Comparison of ENCODE assay signal across 9 cellular contexts in genomic region chr3:149716984-149717383, GRCh38. TPM values are rescaled to one million over a fixed set of nuclear protein-coding genes. Genes with fewer than 3 reads are reported as not detected.
DNase-seq lines count a peak whose midpoint lies in the region; FAIRE-seq and TF ChIP-seq lines count a peak whose summit lies in the region.
"Had no signal": no experiment of that assay in that cellular context is flagged by ENCODE, and none has a peak within 500 bp of the region (broad histone marks: within the 10 kb centered on the region; RNA-seq: fewer than 3 reads in every experiment).

No MANE protein-coding gene starts in this region.

- H3K4me3 ChIP-seq in GM12865 (ENCODE audit: low read depth, low read length) (peak overlapping the region; percentile 27), OCI-LY1 (ENCODE audit: low read depth, low read length, poor library complexity, severe bottlenecking) (no peak overlapping the region), keratinocyte (ENCODE audit: control insufficient read depth in 2 of 3, extremely low read depth in 1 of 3, insufficient read depth in 2 of 3, low read depth in 1 of 3, low read length in 3 of 3) (no peak overlapping the region), rectal smooth muscle tissue (ENCODE audit: low read length) (peak overlapping the region; percentile 0)

- H3K27ac ChIP-seq in OCI-LY1 (ENCODE audit: low read depth, low read length, poor library complexity, severe bottlenecking) (no peak overlapping the region), keratinocyte (ENCODE audit: control insufficient read depth, insufficient read depth, low read length) (no peak overlapping the region), rectal smooth muscle tissue (ENCODE audit: low read depth, low read length) (no peak overlapping the region)
- H3K27ac ChIP-seq: esophagus squamous epithelium had no signal

- H4K20me1 ChIP-seq in OCI-LY1 (ENCODE audit: insufficient read depth, low read length) (no peaks in the 10 kb centered on the region), keratinocyte (ENCODE audit: control insufficient read depth, extremely low read depth, insufficient read depth, low read length) (no peaks in the 10 kb centered on the region)

- DNase-seq in GM12865 (ENCODE audit: low read depth) (no peak), keratinocyte (ENCODE audit: low read depth, low spot score) (no peak), dermis blood vessel endothelial cell (no peak)
- DNase-seq in central memory CD4-positive, alpha-beta T cell = no peak
- no peak for DNase-seq in activated effector memory CD4-positive, alpha-beta T cell treated with anti-CD3 and anti-CD28 coated beads, Interleukin-2, amount 50 U/mL, for 16 hours
- DNase-seq: esophagus squamous epithelium had no signal

- TF ChIP-seq CTCF in GM12865 (IDR thresholded peaks at IDR 0.05; ENCODE audit: insufficient read depth, low read depth, low read length, missing control alignments) = no peak
- no peak for TF ChIP-seq CTCF in OCI-LY1 (IDR thresholded peaks at IDR 0.05; ENCODE audit: low read length)
- TF ChIP-seq CTCF in keratinocyte (optimal IDR thresholded peaks at IDR 0.05 in 1 of 3, IDR thresholded peaks at IDR 0.05 in 1 of 3, conservative IDR thresholded peaks at IDR 0.05 in 1 of 3; ENCODE audit: extremely low read depth in 1 of 3, insufficient read depth in 2 of 3, low read length in 3 of 3) = no peak

- H3K4me2 ChIP-seq in OCI-LY1 (ENCODE audit: low read length) (peak overlapping the region; percentile 10; the same call in 1 of the 2 replicates), keratinocyte (ENCODE audit: control insufficient read depth, extremely low read depth, insufficient read depth, low read depth, low read length) (no peak overlapping the region)

- H3K9ac ChIP-seq in OCI-LY1 (ENCODE audit: low read length) = no peak overlapping the region
- H3K9ac ChIP-seq in keratinocyte (ENCODE audit: control insufficient read depth, extremely low read depth, insufficient read depth, low read length) = no peak overlapping the region
- no peak overlapping the region for H3K9ac ChIP-seq in rectal smooth muscle tissue (ENCODE audit: low read length)

- H3K36me3 ChIP-seq in OCI-LY1 (ENCODE audit: insufficient read depth, low read length) = no peaks in the 10 kb centered on the region
- H3K36me3 ChIP-seq in keratinocyte (ENCODE audit: control insufficient read depth in 2 of 2, extremely low read depth in 1 of 2, insufficient read depth in 2 of 2, low read length in 2 of 2) = no peaks in the 10 kb centered on the region
- H3K36me3 ChIP-seq in rectal smooth muscle tissue (ENCODE audit: control insufficient read depth, insufficient read depth, low read length) = no peaks in the 10 kb centered on the region
- H3K36me3 ChIP-seq: esophagus squamous epithelium, heart left ventricle had no signal

- H3K9me3 ChIP-seq in OCI-LY1 (ENCODE audit: low read length) (0 out of 2 replicates have a peak, but pooled peaks cover 3% of the 10 kb centered on the region), keratinocyte (ENCODE audit: control insufficient read depth, low read depth, low read length) (no peaks in the 10 kb centered on the region)
- H3K9me3 ChIP-seq: esophagus squamous epithelium had no signal

- no peaks in the 10 kb centered on the region for H3K9me1 ChIP-seq in keratinocyte (ENCODE audit: control insufficient read depth, extremely low read depth, insufficient read depth, low read length)

- H3F3A ChIP-seq in OCI-LY1 (ENCODE audit: insufficient read depth, low read length) = no peaks in the 10 kb centered on the region

- dilution Hi-C loops in keratinocyte (cut with MboI; ENCODE audit: extremely low pct_ligation_motif_present, low sequenced_read_pairs) = no loop called here

- H2AFZ ChIP-seq in OCI-LY1 (ENCODE audit: low read length) = no peak overlapping the region
- peak overlapping the region; percentile 41 for H2AFZ ChIP-seq in keratinocyte (ENCODE audit: control insufficient read depth, low read length)

- no peaks in the 10 kb centered on the region for H3K4me1 ChIP-seq in OCI-LY1 (ENCODE audit: insufficient read depth, low read length, severe bottlenecking)
- peaks cover 3% of the 10 kb centered on the region for H3K4me1 ChIP-seq in keratinocyte (ENCODE audit: control insufficient read depth, extremely low read depth, insufficient read depth, low read length)
- no peaks in the 10 kb centered on the region for H3K4me1 ChIP-seq in rectal smooth muscle tissue (ENCODE audit: control insufficient read depth, insufficient read depth, low read length)

- no peaks in the 10 kb centered on the region for H3K9me2 ChIP-seq in OCI-LY1 (ENCODE audit: low read depth, low read length)

- no peaks in the 10 kb centered on the region for H3K27me3 ChIP-seq in OCI-LY1 (ENCODE audit: insufficient read depth, low read length)
- H3K27me3 ChIP-seq in keratinocyte (ENCODE audit: control insufficient read depth, extremely low read depth, insufficient read depth, low read length) = no peaks in the 10 kb centered on the region
- H3K27me3 ChIP-seq in rectal smooth muscle tissue (ENCODE audit: control insufficient read depth, insufficient read depth, low read length) = no peaks in the 10 kb centered on the region
- H3K27me3 ChIP-seq: esophagus squamous epithelium, heart left ventricle had no signal

- FAIRE-seq in keratinocyte (lab: Jason Lieb, UNC) = no peak

- no peaks in the 10 kb centered on the region for H3K79me2 ChIP-seq in OCI-LY1 (ENCODE audit: insufficient read depth, low read length)
- H3K79me2 ChIP-seq in keratinocyte (ENCODE audit: control insufficient read depth, insufficient read depth, low read length) = no peaks in the 10 kb centered on the region

RNA-seq across cellular contexts. Expression of gene COMMD2, which starts 35.3 kb away (rescaled TPM):
- polyA plus RNA-seq in keratinocyte = 36.1 to 51.0 TPM (median 46.0 TPM) in 3 replicates
- 31.1 TPM for polyA plus RNA-seq in keratinocyte (2011; ENCODE audit: low read depth)
- 32.8 and 62.8 TPM in 2 replicates for polyA plus RNA-seq in keratinocyte (2011; cell fraction: cytosol; rRNA removed)
- polyA plus RNA-seq in keratinocyte (2011; cell fraction: nucleus; rRNA removed) = 21.0 and 36.3 TPM in 2 replicates
- 21.5 and 27.1 TPM in 2 replicates for polyA plus RNA-seq in keratinocyte (2012; ENCODE audit: low replicate concordance)
- 4.2 to 48.7 TPM (median 13.9 TPM) in 3 replicates for polyA minus RNA-seq in keratinocyte
- 8.2 TPM for polyA minus RNA-seq in keratinocyte (2011; cell fraction: cytosol; rRNA and poly(A)+ RNA removed)
- polyA minus RNA-seq in keratinocyte (2011; cell fraction: nucleus; rRNA and poly(A)+ RNA removed) = 7.0 and 19.2 TPM in 2 replicates
- total RNA-seq in dermis blood vessel endothelial cell = 30.8 and 38.1 TPM in 2 replicates

RNA-seq across cellular contexts. Expression of gene WWTR1, which starts 59.2 kb away (rescaled TPM):
- 31.9 to 93.4 TPM (median 77.3 TPM) in 3 replicates for polyA plus RNA-seq in keratinocyte
- 13.9 TPM for polyA plus RNA-seq in keratinocyte (2011; ENCODE audit: low read depth)
- 48.1 and 73.9 TPM in 2 replicates for polyA plus RNA-seq in keratinocyte (2011; cell fraction: cytosol; rRNA removed)
- 68.1 and 79.7 TPM in 2 replicates for polyA plus RNA-seq in keratinocyte (2011; cell fraction: nucleus; rRNA removed)
- 22.1 and 51.6 TPM in 2 replicates for polyA plus RNA-seq in keratinocyte (2012; ENCODE audit: low replicate concordance)
- polyA minus RNA-seq in keratinocyte = 60.8 to 125 TPM (median 104 TPM) in 3 replicates
- 55.6 TPM for polyA minus RNA-seq in keratinocyte (2011; cell fraction: cytosol; rRNA and poly(A)+ RNA removed)
- 32.2 and 71.4 TPM in 2 replicates for polyA minus RNA-seq in keratinocyte (2011; cell fraction: nucleus; rRNA and poly(A)+ RNA removed)
- total RNA-seq in dermis blood vessel endothelial cell = 111 and 207 TPM in 2 replicates

Comparison
In these comparisons a context has a peak if more than half of its experiments do, and no peak if none do; other contexts are left out.
1. H3K4me3 ChIP-seq: peak in GM12865 (single experiment) and rectal smooth muscle tissue (single experiment); none in OCI-LY1 (single experiment) and keratinocyte (0 of 3).